ENCODE assay signal across 18 cellular contexts in genomic region chr14:59727073-59727661, GRCh38.
DNase-seq lines count a peak whose midpoint lies in the region; ATAC-seq, FAIRE-seq and TF ChIP-seq lines count a peak whose summit lies in the region.
"Had no signal": no experiment of that assay in that cellular context is flagged by ENCODE, and none has a peak within 500 bp of the region (broad histone marks: within the 10 kb centered on the region; RNA-seq: fewer than 3 reads in every experiment).

No MANE protein-coding gene starts in this region.

- ATAC-seq in HG03457 (IDR thresholded peaks at IDR 0.05; ENCODE audit: unreplicated experiment) (no peak), HG03354 (IDR thresholded peaks at IDR 0.05; ENCODE audit: poor library complexity, severe bottlenecking, unreplicated experiment) (no peak)
- ATAC-seq: Right ventricle myocardium inferior had no signal

- FAIRE-seq in HTR-8/SVneo (lab: Jason Lieb, UNC): peak; percentile 95
- FAIRE-seq: A204.1, GM19239 had no signal

- no peaks in the 10 kb centered on the region for H3K4me1 ChIP-seq in esophagus muscularis mucosa
- H3K4me1 ChIP-seq: SJSA1 had no signal

- H3K4me3 ChIP-seq in esophagus muscularis mucosa: no peak overlapping the region
- H3K4me3 ChIP-seq: SJSA1 had no signal

- TF ChIP-seq POLR2A in esophagus muscularis mucosa (IDR thresholded peaks at IDR 0.05; ENCODE audit: low read depth): no peak

- H3K9me3 ChIP-seq in esophagus muscularis mucosa: no peaks in the 10 kb centered on the region
- H3K9me3 ChIP-seq: SJSA1 had no signal

- DNase-seq in D341Med (ENCODE audit: low spot score): peak; percentile 71
- no peak for DNase-seq in HTR-8/SVneo (ENCODE audit: insufficient read length, low spot score)
- peak; percentile 74 for DNase-seq in esophagus muscularis mucosa (ENCODE audit: extremely low spot score)
- no peak for DNase-seq in superior temporal gyrus (ENCODE audit: extremely low spot score)
- DNase-seq: EL, GF-D8, KG1, NCI-H1105 treated with DMSO at 0.1 percent for 48 hours, NCI-H2081, NCI-H446 treated with DMSO at 0.1 percent for 48 hours, NCI-H526 treated with DMSO at 0.1 percent for 48 hours had no signal

- WGBS in esophagus muscularis mucosa: 95% methylated on average over 32 of the region's 53 CpGs

- TF ChIP-seq CTCF in esophagus muscularis mucosa (IDR thresholded peaks at IDR 0.05): no peak

- TF ChIP-seq EP300 in esophagus muscularis mucosa (IDR thresholded peaks at IDR 0.05): no peak

- intact Hi-C loops in esophagus muscularis mucosa (cut with DNase I): no loop called here

- H3K36me3 ChIP-seq in esophagus muscularis mucosa: no peaks in the 10 kb centered on the region
- H3K36me3 ChIP-seq: SJSA1 had no signal

- H3K27me3 ChIP-seq in esophagus muscularis mucosa: no peaks in the 10 kb centered on the region
- H3K27me3 ChIP-seq: SJSA1 had no signal

- H3K27ac ChIP-seq in esophagus muscularis mucosa (replicated peaks in 1 of 4): no peak overlapping the region
- H3K27ac ChIP-seq in temporal lobe (ENCODE audit: low read depth, low read length): peak overlapping the region; percentile 30
- H3K27ac ChIP-seq: SJSA1 had no signal

Comparison
In these comparisons a context has a peak if more than half of its experiments do, and no peak if none do; other contexts are left out.
1. DNase-seq: peak in D341Med (single experiment) and esophagus muscularis mucosa (single experiment); none in HTR-8/SVneo (single experiment) and superior temporal gyrus (single experiment).